Comparison of ENCODE assay signal across 15 cellular contexts in genomic region chr1:53575141-53575947, GRCh38.
DNase-seq lines count a peak whose midpoint lies in the region; TF ChIP-seq lines count a peak whose summit lies in the region.
"Had no signal": no experiment of that assay in that cellular context is flagged by ENCODE, and none has a peak within 500 bp of the region (broad histone marks: within the 10 kb centered on the region; RNA-seq: fewer than 3 reads in every experiment).

No MANE protein-coding gene starts in this region.

- H3K4me3 ChIP-seq in suprapubic skin, result no peak overlapping the region
- H3K4me3 ChIP-seq: cardiac muscle cell, SJSA1 had no signal

- H3K27me3 ChIP-seq in suprapubic skin, result no peaks in the 10 kb centered on the region
- H3K27me3 ChIP-seq: cardiac muscle cell, SJSA1 had no signal

- no peaks in the 10 kb centered on the region for H3K36me3 ChIP-seq in suprapubic skin
- H3K36me3 ChIP-seq: cardiac muscle cell, SJSA1 had no signal

- WGBS in suprapubic skin, result 71% methylated on average over 11 of the region's 14 CpGs

- peak; percentile 46 for DNase-seq in activated CD8-positive, alpha-beta memory T cell treated with anti-CD3 and anti-CD28 coated beads, Interleukin-2, amount 50 U/mL, for 48 hours
- DNase-seq in activated CD8-positive, alpha-beta memory T cell treated with anti-CD3 and anti-CD28 coated beads for 24 hours, result no peak
- peak; percentile 62 for DNase-seq in mesenteric fat pad (ENCODE audit: low spot score)
- peak; percentile 46 to 71 for DNase-seq in suprapubic skin (ENCODE audit: low spot score in 2 of 2)
- DNase-seq in NCI-H1417 (lab: John Stamatoyannopoulos, UW), result no peak
- no peak for DNase-seq in NCI-H226
- DNase-seq in DMS79 treated with DMSO at 0.1 percent for 48 hours (lab: John Stamatoyannopoulos, UW), result no peak
- DNase-seq: activated CD4-positive, alpha-beta T cell treated with anti-CD3 and anti-CD28 coated beads for 4 hours; activated T-cell treated with anti-CD3 and anti-CD28 coated beads, Interleukin-2, amount 50 U/mL, for 4 hours; effector CD4-positive, alpha-beta T cell; NCI-H1105; stimulated activated CD4-positive, alpha-beta T cell treated with anti-CD3 and anti-CD28 coated beads, Interleukin-2, amount 100 ng/mL, for 48 hours had no signal

- H3K27ac ChIP-seq in VCaP, result peak overlapping the region; percentile 5; the same call in 1 of the 2 replicates
- no peak overlapping the region for H3K27ac ChIP-seq in suprapubic skin
- H3K27ac ChIP-seq: cardiac muscle cell, SJSA1 had no signal

- TF ChIP-seq CTCF in VCaP (conservative IDR thresholded peaks at IDR 0.05) (no peak), suprapubic skin (IDR thresholded peaks at IDR 0.05) (no peak)

- no peak for TF ChIP-seq EP300 in suprapubic skin (IDR thresholded peaks at IDR 0.05)

- peaks cover 16% of the 10 kb centered on the region for H3K4me1 ChIP-seq in suprapubic skin

- no peak for TF ChIP-seq POLR2A in suprapubic skin (IDR thresholded peaks at IDR 0.05)

- H3K9me3 ChIP-seq in suprapubic skin, result no peaks in the 10 kb centered on the region
- H3K9me3 ChIP-seq: SJSA1 had no signal

Comparison
In these comparisons a context has a peak if more than half of its experiments do, and no peak if none do; other contexts are left out.
1. DNase-seq: peak in activated CD8-positive, alpha-beta memory T cell treated with anti-CD3 and anti-CD28 coated beads, Interleukin-2, amount 50 U/mL, for 48 hours (single experiment), mesenteric fat pad (single experiment) and suprapubic skin (2 of 2); none in activated CD8-positive, alpha-beta memory T cell treated with anti-CD3 and anti-CD28 coated beads for 24 hours (single experiment), NCI-H1417 (0 of 3), NCI-H226 (single experiment) and DMS79 treated with DMSO at 0.1 percent for 48 hours (single experiment).